ENCODE assay signal across 6 cellular contexts in genomic region chr12:131677067-131677466, GRCh38. TPM values are rescaled to one million over a fixed set of nuclear protein-coding genes. Genes with fewer than 3 reads are reported as not detected.
DNase-seq lines count a peak whose midpoint lies in the region; ATAC-seq and TF ChIP-seq lines count a peak whose summit lies in the region.
"Not testable (repeated sequence)": the region's sequence is repeated elsewhere in the genome, so short reads cannot be mapped to it uniquely, and the experiment has no call there.

No MANE protein-coding gene starts in this region.

- H3K4me3 ChIP-seq in coronary artery, result not testable (repeated sequence)

- H3K4me1 Mint-ChIP-seq in osteocyte (ENCODE audit: unreplicated experiment), result not testable (repeated sequence)

- H3K27ac Mint-ChIP-seq in osteocyte (ENCODE audit: unreplicated experiment), result not testable (repeated sequence)

- not testable (repeated sequence) for ATAC-seq in left lobe of liver

- H3K27ac ChIP-seq in coronary artery, result not testable (repeated sequence)

- not testable (repeated sequence) for TF ChIP-seq CTCF in coronary artery (IDR thresholded peaks at IDR 0.05); osteocyte (IDR thresholded peaks at IDR 0.05)

- not testable (repeated sequence) for H3K36me3 Mint-ChIP-seq in osteocyte (ENCODE audit: unreplicated experiment)

- not testable (repeated sequence) for H3K27me3 Mint-ChIP-seq in osteocyte (ENCODE audit: unreplicated experiment)

- H3K4me3 Mint-ChIP-seq in osteocyte (ENCODE audit: unreplicated experiment), result not testable (repeated sequence)

- DNase-seq in 8988T, result peak; percentile 9
- peak; percentile 45 for DNase-seq in coronary artery (ENCODE audit: low spot score)
- DNase-seq in islet precursor cell, result peak; percentile 47
- peak; percentile 21 for DNase-seq in left lobe of liver (ENCODE audit: low spot score)
- DNase-seq in mesenteric fat pad (ENCODE audit: low spot score), result peak; percentile 83
- peak; percentile 73 for DNase-seq in osteocyte (ENCODE audit: extremely low spot score, unreplicated experiment)

- H3K9me3 Mint-ChIP-seq in osteocyte (ENCODE audit: unreplicated experiment), result not testable (repeated sequence)

RNA-seq across cellular contexts. Expression of gene SFSWAP, which starts 33.8 kb away (rescaled TPM):
- 15.7 TPM for total RNA-seq in left lobe of liver
- total RNA-seq in mesenteric fat pad, result 36.1 TPM
- total RNA-seq in osteocyte, result 48.0 and 51.3 TPM in 2 replicates

Comparison
In these comparisons a context has a peak if more than half of its experiments do, and no peak if none do; other contexts are left out.
1. DNase-seq: peak in every context shown above with its lines; median percentile 83 in mesenteric fat pad; 73 in osteocyte; 47 in islet precursor cell; 45 in coronary artery; 21 in left lobe of liver; 9 in 8988T.